In genomic region chr7:16417958-16418357, GRCh38 we compare ENCODE assay signal across 1 cellular context.
TF ChIP-seq lines count a peak whose summit lies in the region.

No MANE protein-coding gene starts in this region.

TF ChIP-seq in IMR-90, 13 proteins besides CTCF, POLR2A, EP300 and RAD21 (continued from another document):
- TF ChIP-seq USF2 (IDR thresholded peaks at IDR 0.05; ENCODE audit: low read depth, low read length) (no peak), SMC3 (IDR thresholded peaks at IDR 0.05; ENCODE audit: low read depth, low read length) (no peak), MAZ (IDR thresholded peaks at IDR 0.05; ENCODE audit: borderline replicate concordance, low read depth, low read length) (no peak), FOS (IDR thresholded peaks at IDR 0.05; ENCODE audit: low read depth, low read length) (no peak), CEBPB (IDR thresholded peaks at IDR 0.05; ENCODE audit: low read depth, low read length) (no peak), ELK1 (IDR thresholded peaks at IDR 0.05; ENCODE audit: borderline replicate concordance, low read depth, low read length) (no peak), CHD1 (IDR thresholded peaks at IDR 0.05; ENCODE audit: low read depth, low read length) (no peak), RFX5 (IDR thresholded peaks at IDR 0.05; ENCODE audit: low read depth, low read length) (no peak), RCOR1 (IDR thresholded peaks at IDR 0.05; ENCODE audit: insufficient replicate concordance, low read length) (no peak)
